ENCODE assay signal across 8 cellular contexts in the genomic region with DNA sequence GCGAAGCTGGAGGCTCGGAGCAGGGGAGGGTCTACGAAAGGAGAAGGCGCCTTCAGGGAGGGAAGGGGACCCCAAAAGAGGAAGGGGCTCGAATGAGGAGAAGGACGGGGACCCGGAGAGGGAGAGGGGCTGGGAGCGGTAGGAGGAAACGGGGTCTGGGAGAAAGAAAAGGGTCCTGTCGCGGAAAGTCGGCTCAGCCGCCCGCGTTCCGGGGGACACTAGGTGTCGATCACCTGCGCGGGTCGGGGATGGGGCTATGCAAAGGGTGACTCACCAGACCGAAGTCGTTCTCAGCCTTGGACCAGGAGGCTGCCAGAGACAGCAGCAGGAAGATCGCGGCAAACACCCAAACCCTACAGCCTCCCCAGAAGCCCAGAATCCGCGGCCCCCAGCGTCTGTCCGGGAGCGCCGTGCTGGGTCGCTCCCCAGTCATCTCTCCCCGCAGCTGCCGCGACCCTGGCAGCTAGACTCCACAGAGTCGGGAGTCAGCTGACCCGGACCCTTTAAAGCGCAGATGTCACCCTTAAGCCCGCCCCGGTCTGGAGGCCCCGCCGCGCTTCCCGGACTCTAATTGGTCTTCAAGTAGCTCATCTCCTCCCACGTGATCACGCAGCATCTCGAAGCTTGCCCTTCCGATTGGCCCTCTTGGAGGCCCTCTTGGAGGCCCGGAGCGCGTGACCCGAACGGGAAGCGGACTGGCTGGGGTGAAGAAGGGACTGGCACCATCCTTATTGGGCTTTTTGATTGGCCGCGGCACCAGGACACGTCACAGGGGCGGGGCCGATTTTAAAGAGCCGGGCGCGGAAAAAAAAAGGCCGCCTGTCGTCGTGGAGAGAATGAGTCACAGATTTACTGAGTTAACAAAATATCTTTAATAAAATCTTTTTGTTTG. TPM values are rescaled to one million over a fixed set of nuclear protein-coding genes. Genes with fewer than 3 reads are reported as not detected.
DNase-seq lines count a peak whose midpoint lies in the region; ATAC-seq and TF ChIP-seq lines count a peak whose summit lies in the region.

A gene (minus strand): TSS at position 478 of the 892 bp plus-strand sequence. CDS start 45 bp downstream, at position 433.

- peak; percentile 99 for TF ChIP-seq POLR2A in GM19099 (IDR thresholded peaks at IDR 0.05; ENCODE audit: extremely low read depth, insufficient read length, low read depth)

- peak; percentile 99 for DNase-seq in AG20443 (ENCODE audit: low spot score)
- DNase-seq in NCI-H510A (lab: John Stamatoyannopoulos, UW), result peak; percentile 100
- DNase-seq in activated CD4-positive, alpha-beta T cell treated with anti-CD3 and anti-CD28 coated beads for 1 hour, result peak; percentile 99
- peak; percentile 100 for DNase-seq in cerebellum (ENCODE audit: low spot score)
- DNase-seq in islet precursor cell, result peak; percentile 100
- peak; percentile 96 to 99 (median 99) for DNase-seq in stimulated activated CD4-positive, alpha-beta T cell treated with anti-CD3 and anti-CD28 coated beads, Interleukin-12 subunit alpha, Interleukin-12 subunit beta, amount 100 ng/mL, for 48 hours (ENCODE audit: low read depth in 2 of 3, low spot score in 1 of 3)

- ATAC-seq in HG03432 (IDR thresholded peaks at IDR 0.05; ENCODE audit: unreplicated experiment), result peak; percentile 88

RNA-seq across cellular contexts. Expression of the gene that starts here (rescaled TPM):
- total RNA-seq in cerebellum, result 11.7 TPM

Comparison
In these comparisons a context has a peak if more than half of its experiments do, and no peak if none do; other contexts are left out.
1. Peak in every context shown above with its lines: DNase-seq and ATAC-seq.